16 cellular contexts compared by ENCODE assay signal in genomic region chr10:119815671-119816070, GRCh38. TPM values are rescaled to one million over a fixed set of nuclear protein-coding genes. Genes with fewer than 3 reads are reported as not detected.
DNase-seq lines count a peak whose midpoint lies in the region; ATAC-seq and TF ChIP-seq lines count a peak whose summit lies in the region.
"Had no signal": no experiment of that assay in that cellular context is flagged by ENCODE, and none has a peak within 500 bp of the region (broad histone marks: within the 10 kb centered on the region; RNA-seq: fewer than 3 reads in every experiment).

No MANE protein-coding gene starts in this region.

- H3K4me1 Mint-ChIP-seq in activated naive CD4-positive, alpha-beta T cell treated with anti-CD3 and anti-CD28 coated beads, Interleukin-2, amount 50 U/mL, for 24 hours = peaks cover 8% of the 10 kb centered on the region
- H3K4me1 Mint-ChIP-seq in central memory CD8-positive, alpha-beta T cell = no peaks in the 10 kb centered on the region
- peaks cover 19% of the 10 kb centered on the region in 2 donors for H3K4me1 Mint-ChIP-seq in natural killer cell
- no peaks in the 10 kb centered on the region for H3K4me1 Mint-ChIP-seq in activated T-helper 1 cell treated with anti-CD3 and anti-CD28 coated beads, Interleukin-12 subunit alpha, Interleukin-12 subunit beta, Interleukin-2, Interleukin-4 antibody, amounts not matched to agents 30 ng/mL and 10 ng/mL and 1 ng/mL, durations not matched to agents 14 hours and 24 hours and 36 hours (ENCODE audit: low read depth)

- no peak for ATAC-seq in central memory CD8-positive, alpha-beta T cell (replicated peaks; ENCODE audit: extremely low read depth, poor library complexity, severe bottlenecking)
- peak; percentile 46 to 70 (median 49) for ATAC-seq in natural killer cell
- no peak for ATAC-seq in left colon
- ATAC-seq: CD8-positive, alpha-beta T cell; HCT116; HepG2 had no signal

- no peak for TF ChIP-seq CTCF in natural killer cell (IDR thresholded peaks at IDR 0.05)

- no peaks in the 10 kb centered on the region for H3K27me3 Mint-ChIP-seq in activated naive CD4-positive, alpha-beta T cell treated with anti-CD3 and anti-CD28 coated beads, Interleukin-2, amount 50 U/mL, for 24 hours
- H3K27me3 Mint-ChIP-seq in central memory CD8-positive, alpha-beta T cell = no peaks in the 10 kb centered on the region
- H3K27me3 Mint-ChIP-seq in natural killer cell (ENCODE audit: low read depth in 2 of 2) = peaks cover 0 to 2% of the 10 kb centered on the region in 2 donors
- H3K27me3 Mint-ChIP-seq in activated T-helper 1 cell treated with anti-CD3 and anti-CD28 coated beads, Interleukin-12 subunit alpha, Interleukin-12 subunit beta, Interleukin-2, Interleukin-4 antibody, amounts not matched to agents 30 ng/mL and 10 ng/mL and 1 ng/mL, durations not matched to agents 14 hours and 24 hours and 36 hours (ENCODE audit: insufficient read depth) = no peaks in the 10 kb centered on the region

- intact Hi-C loops in natural killer cell (cut with micrococcal nuclease) = no loop called here
- intact Hi-C loops in left colon (cut with DNase I, micrococcal nuclease) = no loop called here
- intact Hi-C loops in activated T-helper 1 cell treated with anti-CD3 and anti-CD28 coated beads, Interleukin-12 subunit alpha, Interleukin-12 subunit beta, Interleukin-2, Interleukin-4 antibody, amounts not matched to agents 30 ng/mL and 10 ng/mL and 1 ng/mL, durations not matched to agents 14 hours and 24 hours and 36 hours (cut with micrococcal nuclease) = no loop called here

- H3K27ac Mint-ChIP-seq in activated naive CD4-positive, alpha-beta T cell treated with anti-CD3 and anti-CD28 coated beads, Interleukin-2, amount 50 U/mL, for 24 hours = peak overlapping the region; percentile 63
- peak overlapping the region; percentile 22 for H3K27ac Mint-ChIP-seq in central memory CD8-positive, alpha-beta T cell (ENCODE audit: low read depth)
- peak overlapping the region in 1 of 2 donors; percentile 65 for H3K27ac Mint-ChIP-seq in natural killer cell
- H3K27ac Mint-ChIP-seq in activated T-helper 1 cell treated with anti-CD3 and anti-CD28 coated beads, Interleukin-12 subunit alpha, Interleukin-12 subunit beta, Interleukin-2, Interleukin-4 antibody, amounts not matched to agents 30 ng/mL and 10 ng/mL and 1 ng/mL, durations not matched to agents 14 hours and 24 hours and 36 hours = no peak overlapping the region
- H3K27ac Mint-ChIP-seq: CD8-positive, alpha-beta T cell had no signal

- H3K9me3 Mint-ChIP-seq in activated naive CD4-positive, alpha-beta T cell treated with anti-CD3 and anti-CD28 coated beads, Interleukin-2, amount 50 U/mL, for 24 hours = no peaks in the 10 kb centered on the region
- no peaks in the 10 kb centered on the region for H3K9me3 Mint-ChIP-seq in central memory CD8-positive, alpha-beta T cell
- no peaks in the 10 kb centered on the region for H3K9me3 Mint-ChIP-seq in natural killer cell
- H3K9me3 Mint-ChIP-seq in activated T-helper 1 cell treated with anti-CD3 and anti-CD28 coated beads, Interleukin-12 subunit alpha, Interleukin-12 subunit beta, Interleukin-2, Interleukin-4 antibody, amounts not matched to agents 30 ng/mL and 10 ng/mL and 1 ng/mL, durations not matched to agents 14 hours and 24 hours and 36 hours = no peaks in the 10 kb centered on the region
- H3K9me3 Mint-ChIP-seq: CD8-positive, alpha-beta T cell had no signal

- peaks cover 14% of the 10 kb centered on the region for H3K36me3 Mint-ChIP-seq in activated naive CD4-positive, alpha-beta T cell treated with anti-CD3 and anti-CD28 coated beads, Interleukin-2, amount 50 U/mL, for 24 hours
- H3K36me3 Mint-ChIP-seq in central memory CD8-positive, alpha-beta T cell (ENCODE audit: insufficient read depth) = peaks cover 5% of the 10 kb centered on the region
- H3K36me3 Mint-ChIP-seq in natural killer cell = peaks cover 6% of the 10 kb centered on the region
- peaks cover 10% of the 10 kb centered on the region for H3K36me3 Mint-ChIP-seq in activated T-helper 1 cell treated with anti-CD3 and anti-CD28 coated beads, Interleukin-12 subunit alpha, Interleukin-12 subunit beta, Interleukin-2, Interleukin-4 antibody, amounts not matched to agents 30 ng/mL and 10 ng/mL and 1 ng/mL, durations not matched to agents 14 hours and 24 hours and 36 hours (ENCODE audit: low read depth)

- no peak for DNase-seq in activated naive CD4-positive, alpha-beta T cell (lab: John Stamatoyannopoulos, UW)
- DNase-seq in central memory CD8-positive, alpha-beta T cell (ENCODE audit: low spot score in 2 of 2) = no peak
- DNase-seq in natural killer cell (no peak), left colon (no peak), NCI-H2196 (lab: John Stamatoyannopoulos, UW; ENCODE audit: unreplicated experiment) (no peak)
- no peak for DNase-seq in activated T-helper 1 cell treated with anti-CD3 and anti-CD28 coated beads, Interleukin-12 subunit alpha, Interleukin-12 subunit beta, Interleukin-2, Interleukin-4 antibody, amounts not matched to agents 30 ng/mL and 10 ng/mL and 1 ng/mL, durations not matched to agents 14 hours and 24 hours and 36 hours (ENCODE audit: low spot score)
- DNase-seq: BE2C; CD8-positive, alpha-beta T cell; COR-L47; DMS153; DMS79 treated with DMSO at 0.1 percent for 48 hours; GDM1; GM23248 had no signal

- no peak overlapping the region for H3K4me3 Mint-ChIP-seq in activated naive CD4-positive, alpha-beta T cell treated with anti-CD3 and anti-CD28 coated beads, Interleukin-2, amount 50 U/mL, for 24 hours
- no peak overlapping the region for H3K4me3 Mint-ChIP-seq in central memory CD8-positive, alpha-beta T cell
- H3K4me3 Mint-ChIP-seq in natural killer cell = no peak overlapping the region
- no peak overlapping the region for H3K4me3 Mint-ChIP-seq in activated T-helper 1 cell treated with anti-CD3 and anti-CD28 coated beads, Interleukin-12 subunit alpha, Interleukin-12 subunit beta, Interleukin-2, Interleukin-4 antibody, amounts not matched to agents 30 ng/mL and 10 ng/mL and 1 ng/mL, durations not matched to agents 14 hours and 24 hours and 36 hours
- H3K4me3 Mint-ChIP-seq: CD8-positive, alpha-beta T cell had no signal

RNA-seq across cellular contexts. Expression of gene MCMBP, which starts 57.0 kb away (rescaled TPM):
- 10 to 100 TPM; 26.4 to 39.2 (median 28.6) TPM for total RNA-seq in natural killer cell
- total RNA-seq in left colon = 10 to 100 TPM; 40.1 to 41.0 TPM
- total RNA-seq in activated T-helper 1 cell treated with anti-CD3 and anti-CD28 coated beads, Interleukin-12 subunit alpha, Interleukin-12 subunit beta, Interleukin-2, Interleukin-4 antibody, amounts not matched to agents 30 ng/mL and 10 ng/mL and 1 ng/mL, durations not matched to agents 14 hours and 24 hours and 36 hours = 122 and 133 TPM in 2 replicates

Comparison
In these comparisons a context has a peak if more than half of its experiments do, and no peak if none do; other contexts are left out.
1. ATAC-seq: peak in natural killer cell (3 of 3); none in central memory CD8-positive, alpha-beta T cell (single experiment) and left colon (single experiment).